15 cellular contexts compared by ENCODE assay signal in the genomic region with DNA sequence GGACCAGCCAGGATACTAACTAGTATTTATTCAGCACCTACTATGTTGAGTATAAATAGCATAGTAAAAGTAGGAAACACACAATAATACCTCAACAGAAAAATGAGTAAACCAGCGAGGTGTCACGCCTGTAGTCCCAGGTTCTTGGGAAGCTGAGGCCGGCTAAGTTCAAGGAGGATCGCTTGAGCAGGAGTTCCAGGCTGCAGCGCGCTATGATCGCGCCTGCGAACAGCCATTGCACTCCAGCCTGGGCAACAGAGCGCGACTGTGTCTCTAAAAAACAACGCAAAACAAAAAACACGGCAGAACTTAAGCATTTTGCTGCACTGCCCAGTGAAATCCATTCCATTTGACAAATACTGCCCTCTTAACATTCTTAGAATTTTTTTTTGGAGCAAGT. TPM values are rescaled to one million over a fixed set of nuclear protein-coding genes. Genes with fewer than 3 reads are reported as not detected.
DNase-seq lines count a peak whose midpoint lies in the region; ATAC-seq, FAIRE-seq and TF ChIP-seq lines count a peak whose summit lies in the region.
"Had no signal": no experiment of that assay in that cellular context is flagged by ENCODE, and none has a peak within 500 bp of the region (broad histone marks: within the 10 kb centered on the region; RNA-seq: fewer than 3 reads in every experiment).

No MANE protein-coding gene starts in this region.

- H3K27ac ChIP-seq in thyroid gland (peak overlapping the region; percentile 98 to 100 (median 99)), kidney (ENCODE audit: low read depth in 2 of 2, low read length in 2 of 2) (no peak overlapping the region)

- H3K4me1 ChIP-seq in thyroid gland (peaks cover 34 to 47% of the 10 kb centered on the region in 2 donors), kidney (ENCODE audit: control insufficient read depth in 1 of 2, insufficient read depth in 1 of 2, low read depth in 1 of 2, low read length in 2 of 2) (peaks cover 2 to 3% of the 10 kb centered on the region in 2 donors)

- no peak for FAIRE-seq in kidney (lab: Jason Lieb, UNC)

- intact Hi-C loops in activated CD8-positive, alpha-beta T cell treated with anti-CD3 and anti-CD28 coated beads for 36 hours (cut with micrococcal nuclease) = loop anchor here (5.0 kb wide), 1 partner anchor 97 kb away; a partner anchor contains a TSS
- intact Hi-C loops in thyroid gland (cut with DNase I) (no loop called here), kidney (cut with DNase I) (no loop called here)

- CTCF ChIA-PET in activated CD8-positive, alpha-beta T cell treated with anti-CD3 and anti-CD28 coated beads for 36 hours (lab: Charles Lee) = no interaction called here

- no peaks in the 10 kb centered on the region for H3K27me3 Mint-ChIP-seq in activated naive CD8-positive, alpha-beta T cell
- no peaks in the 10 kb centered on the region for H3K27me3 Mint-ChIP-seq in activated naive CD8-positive, alpha-beta T cell treated with anti-CD3 and anti-CD28 coated beads for 36 hours
- H3K27me3 Mint-ChIP-seq in activated CD8-positive, alpha-beta T cell treated with anti-CD3 and anti-CD28 coated beads for 36 hours = no peaks in the 10 kb centered on the region

- H3K4me3 Mint-ChIP-seq in activated naive CD8-positive, alpha-beta T cell = peak overlapping the region; percentile 92
- no peak overlapping the region for H3K4me3 Mint-ChIP-seq in activated naive CD8-positive, alpha-beta T cell treated with anti-CD3 and anti-CD28 coated beads for 36 hours
- H3K4me3 Mint-ChIP-seq in activated CD8-positive, alpha-beta T cell treated with anti-CD3 and anti-CD28 coated beads for 36 hours = peak overlapping the region; percentile 88

- peaks cover 27% of the 10 kb centered on the region for H3K4me1 Mint-ChIP-seq in activated naive CD8-positive, alpha-beta T cell (ENCODE audit: low read depth)
- H3K4me1 Mint-ChIP-seq in activated naive CD8-positive, alpha-beta T cell treated with anti-CD3 and anti-CD28 coated beads for 36 hours = peaks cover 25% of the 10 kb centered on the region
- peaks cover 23% of the 10 kb centered on the region for H3K4me1 Mint-ChIP-seq in activated CD8-positive, alpha-beta T cell treated with anti-CD3 and anti-CD28 coated beads for 36 hours (ENCODE audit: low read depth)

- H3K36me3 ChIP-seq in thyroid gland (no peaks in the 10 kb centered on the region), kidney (ENCODE audit: control insufficient read depth in 1 of 2, insufficient read depth in 2 of 2, low read length in 2 of 2) (no peaks in the 10 kb centered on the region)
- H3K36me3 ChIP-seq: ascending aorta, tibial artery had no signal

- no peaks in the 10 kb centered on the region for H3K27me3 ChIP-seq in thyroid gland
- H3K27me3 ChIP-seq: ascending aorta, tibial artery had no signal

- POLR2A ChIA-PET in activated CD8-positive, alpha-beta T cell treated with anti-CD3 and anti-CD28 coated beads for 36 hours (lab: Charles Lee) = no interaction called here

- H3K36me3 Mint-ChIP-seq in activated naive CD8-positive, alpha-beta T cell = no peaks in the 10 kb centered on the region
- H3K36me3 Mint-ChIP-seq in activated naive CD8-positive, alpha-beta T cell treated with anti-CD3 and anti-CD28 coated beads for 36 hours = peaks cover 7% of the 10 kb centered on the region
- H3K36me3 Mint-ChIP-seq in activated CD8-positive, alpha-beta T cell treated with anti-CD3 and anti-CD28 coated beads for 36 hours (ENCODE audit: low read depth) = peaks cover 3% of the 10 kb centered on the region

- no peak for DNase-seq in activated naive CD8-positive, alpha-beta T cell treated with anti-CD3 and anti-CD28 coated beads for 36 hours
- no peak for DNase-seq in activated CD8-positive, alpha-beta T cell treated with anti-CD3 and anti-CD28 coated beads for 36 hours
- DNase-seq in kidney tubule cell (ENCODE audit: low spot score) = peak; percentile 73
- DNase-seq in thyroid gland = peak; percentile 79 to 84
- DNase-seq in MV-4-11 (lab: John Stamatoyannopoulos, UW) = no peak
- no peak for DNase-seq in kidney
- DNase-seq: activated CD8-positive, alpha-beta memory T cell treated with anti-CD3 and anti-CD28 coated beads, Interleukin-2, amount 50 U/mL, for 4 hours; DMS79; psoas muscle; Right ventricle myocardium superior; stimulated activated CD4-positive, alpha-beta T cell treated with anti-CD3 and anti-CD28 coated beads, Interleukin-15, amount 100 ng/mL, for 24 hours; tibial artery had no signal

- no peaks in the 10 kb centered on the region for H3K9me3 ChIP-seq in thyroid gland
- H3K9me3 ChIP-seq in kidney (ENCODE audit: control insufficient read depth in 1 of 2, low read length in 2 of 2) = no peaks in the 10 kb centered on the region
- H3K9me3 ChIP-seq: ascending aorta, psoas muscle, tibial artery had no signal

- 49 to 51% methylated on average over 13 of the region's 13 CpGs for WGBS in thyroid gland, 2 donors

- no peak overlapping the region for H3K9ac ChIP-seq in kidney (ENCODE audit: low read length in 2 of 2)

- H3K9me3 Mint-ChIP-seq in activated naive CD8-positive, alpha-beta T cell (ENCODE audit: low read depth) = no peaks in the 10 kb centered on the region
- no peaks in the 10 kb centered on the region for H3K9me3 Mint-ChIP-seq in activated naive CD8-positive, alpha-beta T cell treated with anti-CD3 and anti-CD28 coated beads for 36 hours
- H3K9me3 Mint-ChIP-seq in activated CD8-positive, alpha-beta T cell treated with anti-CD3 and anti-CD28 coated beads for 36 hours = no peaks in the 10 kb centered on the region

- TF ChIP-seq CTCF in activated CD8-positive, alpha-beta T cell treated with anti-CD3 and anti-CD28 coated beads for 36 hours (IDR thresholded peaks at IDR 0.05) = no peak
- no peak for TF ChIP-seq CTCF in thyroid gland (IDR thresholded peaks at IDR 0.05)
- TF ChIP-seq CTCF in kidney (IDR thresholded peaks at IDR 0.05; ENCODE audit: borderline replicate concordance, extremely low read depth, insufficient read depth) = no peak

- no peak overlapping the region for H3K4me3 ChIP-seq in thyroid gland (replicated peaks in 1 of 3)
- H3K4me3 ChIP-seq in kidney (ENCODE audit: low read length in 2 of 2) = no peak overlapping the region
- H3K4me3 ChIP-seq: tibial artery had no signal

- peak overlapping the region; percentile 22 for H3K27ac Mint-ChIP-seq in activated naive CD8-positive, alpha-beta T cell
- no peak overlapping the region for H3K27ac Mint-ChIP-seq in activated naive CD8-positive, alpha-beta T cell treated with anti-CD3 and anti-CD28 coated beads for 36 hours
- no peak overlapping the region for H3K27ac Mint-ChIP-seq in activated CD8-positive, alpha-beta T cell treated with anti-CD3 and anti-CD28 coated beads for 36 hours

- no peak for ATAC-seq in activated CD8-positive, alpha-beta T cell treated with anti-CD3 and anti-CD28 coated beads for 36 hours
- no peak for ATAC-seq in HG02970 (IDR thresholded peaks at IDR 0.05; ENCODE audit: low FRiP score, unreplicated experiment)
- ATAC-seq: psoas muscle had no signal

- peak in 1 of 2 donors; percentile 28 for TF ChIP-seq POLR2A in thyroid gland (IDR thresholded peaks at IDR 0.05)

RNA-seq across cellular contexts. Expression of a gene that starts 1.3 kb away (rescaled TPM):
- 10 to 100 TPM in 1 of 2 experiments, 1 to 10 TPM in 1; 9.9 to 11.5 TPM for total RNA-seq in activated naive CD8-positive, alpha-beta T cell treated with anti-CD3 and anti-CD28 coated beads for 36 hours
- total RNA-seq in activated CD8-positive, alpha-beta T cell treated with anti-CD3 and anti-CD28 coated beads for 36 hours = 10 to 100 TPM; 10.1 to 13.1 TPM
- total RNA-seq in thyroid gland = 10 to 100 TPM; 36.9 to 52.0 (median 43.8) TPM
- 38.4 TPM for total RNA-seq in kidney
- polyA plus RNA-seq in kidney (ENCODE audit: insufficient read depth, low read depth, low replicate concordance) = 7.8 TPM

Comparison
In these comparisons a context has a peak if more than half of its experiments do, and no peak if none do; other contexts are left out.
1. DNase-seq: peak in kidney tubule cell (single experiment) and thyroid gland (2 of 2); none in activated naive CD8-positive, alpha-beta T cell treated with anti-CD3 and anti-CD28 coated beads for 36 hours (single experiment), activated CD8-positive, alpha-beta T cell treated with anti-CD3 and anti-CD28 coated beads for 36 hours (single experiment), MV-4-11 (single experiment) and kidney (single experiment).
2. H3K27ac ChIP-seq: peak in thyroid gland (3 of 3); none in kidney (0 of 2).